ENCODE assay signal across 8 cellular contexts in genomic region chr13:27171830-27172494, GRCh38. TPM values are rescaled to one million over a fixed set of nuclear protein-coding genes. Genes with fewer than 3 reads are reported as not detected.
DNase-seq lines count a peak whose midpoint lies in the region; ATAC-seq and TF ChIP-seq lines count a peak whose summit lies in the region.

No MANE protein-coding gene starts in this region.

- DNase-seq in C1 segment of cervical spinal cord (lab: John Stamatoyannopoulos, UW), result peak; percentile 11 to 94 (median 82)
- peak; percentile 90 for DNase-seq in GM19238 (ENCODE audit: insufficient read length, low spot score)
- DNase-seq in NCI-H748 (lab: John Stamatoyannopoulos, UW; ENCODE audit: unreplicated experiment), result peak; percentile 99
- peak; percentile 85 to 87 for DNase-seq in activated CD4-positive, alpha-beta T cell treated with anti-CD3 and anti-CD28 coated beads, Interleukin-2, amount 50 U/mL, for 48 hours
- DNase-seq in dermis blood vessel endothelial cell, result peak; percentile 93
- DNase-seq in lower leg skin (ENCODE audit: low spot score in 2 of 2), result peak; percentile 86 to 98
- DNase-seq in stimulated activated CD4-positive, alpha-beta T cell treated with anti-CD3 and anti-CD28 coated beads, Interleukin-4, amount 100 ng/mL, for 4 hours, result peak; percentile 88

- peak overlapping the region; percentile 58 for H3K4me3 ChIP-seq in lower leg skin (ENCODE audit: low read depth, poor library complexity, severe bottlenecking)

- WGBS in lower leg skin, 2 donors, result 0% methylated on average over 36 to 57 of the region's 73 CpGs

- TF ChIP-seq POLR2A in lower leg skin (IDR thresholded peaks at IDR 0.05), result no peak

- intact Hi-C loops in lower leg skin (cut with DNase I; ENCODE audit: low total_unique reads), result no loop called here

- peak; percentile 84 for ATAC-seq in HG03432 (IDR thresholded peaks at IDR 0.05; ENCODE audit: unreplicated experiment)

- TF ChIP-seq CTCF in lower leg skin (IDR thresholded peaks at IDR 0.05), result no peak

RNA-seq across cellular contexts. Expression of gene USP12, which starts 0.4 kb away (rescaled TPM):
- total RNA-seq in dermis blood vessel endothelial cell, result 32.3 and 39.7 TPM in 2 replicates
- 10 to 100 TPM; 23.0 to 30.9 (median 26.9) TPM for total RNA-seq in lower leg skin

Comparison
In these comparisons a context has a peak if more than half of its experiments do, and no peak if none do; other contexts are left out.
1. Peak in every context shown above with its lines: DNase-seq, ATAC-seq and H3K4me3 ChIP-seq.